8 cellular contexts compared by ENCODE assay signal in the genomic region with DNA sequence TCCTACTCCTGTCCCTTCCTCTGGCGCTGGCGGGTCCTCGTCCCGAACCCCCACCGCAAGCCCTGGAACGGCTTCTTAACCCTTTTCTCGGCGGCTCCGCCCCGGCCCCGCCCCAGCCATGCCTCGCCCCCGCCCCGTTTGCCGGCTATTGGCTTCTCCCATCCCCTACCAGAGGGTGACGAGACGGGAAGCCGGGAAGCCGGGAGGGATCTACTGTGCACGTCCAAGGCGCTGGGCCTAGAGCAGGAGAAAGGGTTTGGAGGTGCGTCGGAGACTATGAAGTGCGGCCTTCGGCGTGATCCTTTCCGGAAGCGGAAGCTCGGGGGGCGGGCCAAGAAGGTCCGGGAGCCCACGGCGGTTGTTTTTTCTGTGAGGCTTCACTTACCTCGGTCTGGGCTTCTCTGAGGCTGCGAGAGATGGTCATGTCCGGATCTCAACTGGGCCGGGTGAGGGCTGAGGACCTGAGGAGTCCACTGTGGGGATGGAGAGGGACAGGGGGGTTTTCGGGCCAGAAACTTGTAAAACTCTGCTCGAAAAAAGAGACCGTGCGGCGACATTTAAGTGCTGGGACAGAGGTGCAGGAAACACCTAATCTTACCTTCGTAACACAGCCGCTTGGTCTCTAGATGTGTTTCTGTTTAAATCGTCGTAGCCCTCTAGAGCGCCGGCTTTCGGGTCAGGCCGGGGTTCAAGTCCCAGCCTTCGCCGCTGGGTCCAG. TPM values are rescaled to one million over a fixed set of nuclear protein-coding genes. Genes with fewer than 3 reads are reported as not detected.
A peak's percentile ranks its signal among the peaks of the same experiment; 100 is the strongest.
DNase-seq lines count a peak whose midpoint lies in the region; ATAC-seq and TF ChIP-seq lines count a peak whose summit lies in the region.

No MANE protein-coding gene starts in this region.

- H3K4me3 ChIP-seq in kidney epithelial cell (ENCODE audit: low read depth, low read length), result peak overlapping the region; percentile 60

- H3K27me3 ChIP-seq in kidney epithelial cell (ENCODE audit: control insufficient read depth, insufficient read depth, low read length), result no peaks in the 10 kb centered on the region

- TF ChIP-seq CTCF in kidney epithelial cell (IDR thresholded peaks at IDR 0.05; ENCODE audit: insufficient read depth, low read length, poor library complexity, severe bottlenecking), result no peak

- no peaks in the 10 kb centered on the region for H3K36me3 ChIP-seq in kidney epithelial cell (ENCODE audit: control insufficient read depth, insufficient read depth, low read length)

- peak; percentile 90 for DNase-seq in ELF-1 (ENCODE audit: low read depth, low spot score)
- DNase-seq in NCI-H2107 treated with DMSO at 0.1 percent for 48 hours (lab: John Stamatoyannopoulos, UW; ENCODE audit: unreplicated experiment), result peak; percentile 84
- peak; percentile 58 for DNase-seq in activated CD4-positive, CD25-positive, alpha-beta regulatory T cell treated with anti-CD3 and anti-CD28 coated beads, Interleukin-2, amount 50 U/mL, for 16 hours (ENCODE audit: low read depth, low spot score)
- DNase-seq in cerebellar nuclear complex (lab: John Stamatoyannopoulos, UW), result peak; percentile 10 to 42
- peak; percentile 64 for DNase-seq in kidney epithelial cell (ENCODE audit: low read depth)
- peak; percentile 29 to 72 (median 54) for DNase-seq in stimulated activated CD4-positive, alpha-beta T cell treated with anti-CD3 and anti-CD28 coated beads, Interleukin-1b, Interleukin-23, amount 100 ng/mL, for 24 hours (ENCODE audit: low read depth in 4 of 4, low spot score in 1 of 4)
- no peak for DNase-seq in DMS53 treated with DMSO at 0.1 percent for 48 hours (lab: John Stamatoyannopoulos, UW; ENCODE audit: unreplicated experiment)

- ATAC-seq in HG02610 (IDR thresholded peaks at IDR 0.05; ENCODE audit: unreplicated experiment), result peak; percentile 90

RNA-seq across cellular contexts. Expression of a gene that starts 21.4 kb away (rescaled TPM):
- not detected in 2 replicates for total RNA-seq in kidney epithelial cell
